Comparison of ENCODE assay signal across 8 cellular contexts in the genomic region with DNA sequence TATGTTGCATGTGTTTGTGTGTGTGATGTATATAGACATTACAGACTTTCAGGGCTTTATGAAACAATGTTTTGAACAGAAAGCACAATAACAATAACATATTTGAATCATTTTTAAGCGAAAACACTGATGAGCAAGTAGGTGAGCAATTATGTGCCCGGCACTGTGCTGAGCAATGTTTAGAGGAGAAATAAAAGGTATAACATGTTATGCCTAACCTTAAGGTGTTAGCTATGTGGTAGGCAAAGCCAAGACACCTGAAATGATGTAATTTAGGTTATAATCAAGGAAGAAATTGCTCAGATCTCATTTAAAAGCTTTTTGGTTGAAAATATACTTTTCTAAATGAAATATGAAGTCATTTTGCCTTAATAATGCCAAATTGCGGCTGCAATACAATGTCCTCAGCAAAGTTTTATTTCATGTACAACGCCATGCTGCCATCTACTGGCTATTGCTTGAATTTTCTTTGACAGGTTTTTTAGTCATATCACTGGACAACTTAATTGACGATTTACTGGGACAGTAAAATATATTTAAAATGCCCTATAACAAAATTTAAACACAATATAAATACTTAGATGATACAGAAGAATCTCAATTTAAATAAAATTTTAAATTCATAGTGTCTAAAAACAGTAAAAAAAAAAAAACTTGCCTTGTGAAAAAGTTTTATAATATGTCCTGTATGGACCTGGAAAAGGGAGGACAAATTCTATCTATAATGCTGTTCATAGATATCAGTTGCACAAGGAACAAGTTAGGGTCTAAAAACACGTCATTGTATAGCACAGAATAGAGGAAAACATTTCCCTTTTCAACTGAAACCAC.
DNase-seq lines count a peak whose midpoint lies in the region; ATAC-seq and TF ChIP-seq lines count a peak whose summit lies in the region.

No MANE protein-coding gene starts in this region.

- TF ChIP-seq CTCF in AG09309 (IDR thresholded peaks at IDR 0.05; ENCODE audit: control insufficient read depth, insufficient read depth, low read depth, low read length, missing control alignments) (peak; percentile 61), left ventricle myocardium inferior (IDR thresholded peaks at IDR 0.05; ENCODE audit: borderline replicate concordance) (peak; percentile 81)

- no peaks in the 10 kb centered on the region for H3K27me3 ChIP-seq in left ventricle myocardium inferior (ENCODE audit: low read depth)

- H3K27ac ChIP-seq in left ventricle myocardium inferior (replicated peaks), result no peak overlapping the region

- no peaks in the 10 kb centered on the region for H3K36me3 ChIP-seq in left ventricle myocardium inferior

- peak; percentile 24 for DNase-seq in AG09309 (ENCODE audit: low read depth)
- DNase-seq in GM04504 (ENCODE audit: low read depth), result peak; percentile 28
- peak; percentile 17 for DNase-seq in NCI-H345 treated with DMSO at 0.1 percent for 48 hours (lab: John Stamatoyannopoulos, UW; ENCODE audit: unreplicated experiment)
- DNase-seq in activated naive CD4-positive, alpha-beta T cell treated with anti-CD3 and anti-CD28 coated beads, Interleukin-2, amount 50 U/mL, for 16 hours, result peak; percentile 21
- DNase-seq in left ventricle myocardium inferior, result no peak
- peak; percentile 40 for DNase-seq in smooth muscle cell of the brain vasculature (ENCODE audit: low read depth, low spot score)

- H3K4me3 ChIP-seq in AG09309 (ENCODE audit: control insufficient read depth, low read depth, low read length) (no peak overlapping the region), left ventricle myocardium inferior (no peak overlapping the region)

- ATAC-seq in HG02884 (IDR thresholded peaks at IDR 0.05; ENCODE audit: unreplicated experiment) (peak; percentile 62), HG02763 (IDR thresholded peaks at IDR 0.05; ENCODE audit: unreplicated experiment) (no peak)

- intact Hi-C loops in left ventricle myocardium inferior (cut with micrococcal nuclease), result loop anchor here (2.0 kb wide), 1 partner anchor 204 kb away; no protein-coding TSS in a partner anchor

- no peaks in the 10 kb centered on the region for H3K9me3 ChIP-seq in left ventricle myocardium inferior (replicated peaks)

- no peaks in the 10 kb centered on the region for H3K4me1 ChIP-seq in left ventricle myocardium inferior
